ENCODE assay signal across 15 cellular contexts in genomic region chr19:50569938-50570540, GRCh38. TPM values are rescaled to one million over a fixed set of nuclear protein-coding genes. Genes with fewer than 3 reads are reported as not detected.
DNase-seq lines count a peak whose midpoint lies in the region; ATAC-seq, FAIRE-seq and TF ChIP-seq lines count a peak whose summit lies in the region.
"Had no signal": no experiment of that assay in that cellular context is flagged by ENCODE, and none has a peak within 500 bp of the region (broad histone marks: within the 10 kb centered on the region; RNA-seq: fewer than 3 reads in every experiment).

No MANE protein-coding gene starts in this region.

- H3K4me1 Mint-ChIP-seq in natural killer cell treated with Interleukin-12 subunit alpha and Interleukin-12 subunit beta and Interleukin-15 and Interleukin-18, amount 100 ng/mL, for 72 hours (ENCODE audit: low read depth in 2 of 2), result peaks cover 5 to 10% of the 10 kb centered on the region in 2 donors
- H3K4me1 Mint-ChIP-seq in natural killer cell (peaks cover 0 to 14% of the 10 kb centered on the region in 2 donors), chondrocyte (ENCODE audit: low read depth) (no peaks in the 10 kb centered on the region), osteocyte (ENCODE audit: unreplicated experiment) (no peaks in the 10 kb centered on the region)
- H3K4me1 Mint-ChIP-seq: CD14-positive monocyte had no signal

- FAIRE-seq in H54 (lab: Jason Lieb, UNC), result no peak
- FAIRE-seq: HepG2 had no signal

- TF ChIP-seq CTCF in natural killer cell (IDR thresholded peaks at IDR 0.05), result no peak
- no peak for TF ChIP-seq CTCF in chondrocyte (IDR thresholded peaks at IDR 0.05)
- TF ChIP-seq CTCF in osteocyte (IDR thresholded peaks at IDR 0.05), result no peak

- H3K27ac Mint-ChIP-seq in natural killer cell treated with Interleukin-12 subunit alpha and Interleukin-12 subunit beta and Interleukin-15 and Interleukin-18, amount 100 ng/mL, for 72 hours, result no peak overlapping the region
- H3K27ac Mint-ChIP-seq in natural killer cell (no peak overlapping the region), chondrocyte (ENCODE audit: unreplicated experiment) (no peak overlapping the region), osteocyte (ENCODE audit: unreplicated experiment) (no peak overlapping the region)
- H3K27ac Mint-ChIP-seq: CD14-positive monocyte; CD4-positive, alpha-beta memory T cell; H9 had no signal

- no peak for TF ChIP-seq POLR2A in H54 (IDR thresholded peaks at IDR 0.05; ENCODE audit: low read depth, low read length)

- peaks cover 32 to 33% of the 10 kb centered on the region in 2 donors for H3K27me3 Mint-ChIP-seq in natural killer cell treated with Interleukin-12 subunit alpha and Interleukin-12 subunit beta and Interleukin-15 and Interleukin-18, amount 100 ng/mL, for 72 hours
- H3K27me3 Mint-ChIP-seq in natural killer cell (ENCODE audit: low read depth in 2 of 2), result peaks cover 28 to 34% of the 10 kb centered on the region in 2 donors
- H3K27me3 Mint-ChIP-seq in chondrocyte (ENCODE audit: low read depth), result peaks cover 35% of the 10 kb centered on the region
- H3K27me3 Mint-ChIP-seq in osteocyte (ENCODE audit: unreplicated experiment), result peaks cover 28% of the 10 kb centered on the region

- peak; percentile 18 for DNase-seq in natural killer cell treated with Interleukin-12 subunit alpha and Interleukin-12 subunit beta and Interleukin-15 and Interleukin-18, amount 100 ng/mL, for 72 hours (ENCODE audit: low spot score)
- DNase-seq in natural killer cell, result no peak
- DNase-seq in chondrocyte (ENCODE audit: low spot score), result peak; percentile 79
- peak; percentile 47 for DNase-seq in islet precursor cell
- DNase-seq in H54 (ENCODE audit: insufficient read length, low spot score), result no peak
- DNase-seq in osteocyte (ENCODE audit: extremely low spot score, unreplicated experiment), result no peak
- no peak for DNase-seq in dedifferentiated amniotic fluid mesenchymal stem cell (ENCODE audit: extremely low spot score)
- DNase-seq: Calu3; CD4-positive, alpha-beta memory T cell; DMS79 treated with DMSO at 0.1 percent for 48 hours; GF-D8; H9 had no signal

- no peaks in the 10 kb centered on the region for H3K36me3 Mint-ChIP-seq in natural killer cell treated with Interleukin-12 subunit alpha and Interleukin-12 subunit beta and Interleukin-15 and Interleukin-18, amount 100 ng/mL, for 72 hours
- H3K36me3 Mint-ChIP-seq in natural killer cell (no peaks in the 10 kb centered on the region), chondrocyte (ENCODE audit: low read depth) (no peaks in the 10 kb centered on the region), osteocyte (ENCODE audit: unreplicated experiment) (no peaks in the 10 kb centered on the region)
- H3K36me3 Mint-ChIP-seq: CD14-positive monocyte; CD4-positive, alpha-beta memory T cell had no signal

- H3K4me3 Mint-ChIP-seq in natural killer cell treated with Interleukin-12 subunit alpha and Interleukin-12 subunit beta and Interleukin-15 and Interleukin-18, amount 100 ng/mL, for 72 hours, result no peak overlapping the region
- H3K4me3 Mint-ChIP-seq in natural killer cell (no peak overlapping the region), chondrocyte (ENCODE audit: unreplicated experiment) (no peak overlapping the region), osteocyte (ENCODE audit: unreplicated experiment) (no peak overlapping the region)
- H3K4me3 Mint-ChIP-seq: CD4-positive, alpha-beta memory T cell had no signal

- intact Hi-C loops in natural killer cell (cut with micrococcal nuclease), result no loop called here

- ATAC-seq in natural killer cell treated with Interleukin-12 subunit alpha and Interleukin-12 subunit beta and Interleukin-15 and Interleukin-18, amount 100 ng/mL, for 72 hours, result no peak
- no peak for ATAC-seq in natural killer cell
- no peak for ATAC-seq in GM21447 (IDR thresholded peaks at IDR 0.05; ENCODE audit: unreplicated experiment)
- ATAC-seq: HepG2 had no signal

- no peaks in the 10 kb centered on the region for H3K9me3 Mint-ChIP-seq in natural killer cell treated with Interleukin-12 subunit alpha and Interleukin-12 subunit beta and Interleukin-15 and Interleukin-18, amount 100 ng/mL, for 72 hours
- no peaks in the 10 kb centered on the region for H3K9me3 Mint-ChIP-seq in natural killer cell
- H3K9me3 Mint-ChIP-seq in chondrocyte (ENCODE audit: low read depth), result no peaks in the 10 kb centered on the region
- H3K9me3 Mint-ChIP-seq in osteocyte (ENCODE audit: unreplicated experiment), result no peaks in the 10 kb centered on the region
- H3K9me3 Mint-ChIP-seq: CD4-positive, alpha-beta memory T cell had no signal

RNA-seq across cellular contexts. Expression of gene LRRC4B, which starts 1.8 kb away (rescaled TPM):
- total RNA-seq in natural killer cell treated with Interleukin-12 subunit alpha and Interleukin-12 subunit beta and Interleukin-15 and Interleukin-18, amount 100 ng/mL, for 72 hours, result not detected
- not detected for total RNA-seq in natural killer cell
- 0.31 to 1.2 TPM (median 0.52 TPM) in 3 replicates for total RNA-seq in chondrocyte
- total RNA-seq in osteocyte, result 0.11 and 0.52 TPM in 2 replicates
- total RNA-seq: Calu3; CD4-positive, alpha-beta memory T cell; HepG2 had no signal

RNA-seq across cellular contexts. Expression of gene ASPDH, which starts 56.3 kb away (rescaled TPM):
- not detected for total RNA-seq in natural killer cell treated with Interleukin-12 subunit alpha and Interleukin-12 subunit beta and Interleukin-15 and Interleukin-18, amount 100 ng/mL, for 72 hours
- total RNA-seq in natural killer cell, result not detected
- not detected in 3 replicates for total RNA-seq in chondrocyte
- total RNA-seq in osteocyte, result not detected in 2 replicates
- total RNA-seq: Calu3; CD4-positive, alpha-beta memory T cell; H9 had no signal

RNA-seq across cellular contexts. Expression of gene JOSD2, which starts 59.0 kb away (rescaled TPM):
- 10 to 100 TPM; 39.8 to 46.0 TPM for total RNA-seq in natural killer cell treated with Interleukin-12 subunit alpha and Interleukin-12 subunit beta and Interleukin-15 and Interleukin-18, amount 100 ng/mL, for 72 hours
- total RNA-seq in natural killer cell (10 to 100 TPM; 18.8 to 22.0 (median 20.3) TPM), chondrocyte (42.5 to 44.7 TPM (median 43.1 TPM) in 3 replicates), osteocyte (43.7 and 46.9 TPM in 2 replicates)

Comparison
In these comparisons a context has a peak if more than half of its experiments do, and no peak if none do; other contexts are left out.
1. DNase-seq: peak in natural killer cell treated with Interleukin-12 subunit alpha and Interleukin-12 subunit beta and Interleukin-15 and Interleukin-18, amount 100 ng/mL, for 72 hours (single experiment), chondrocyte (single experiment) and islet precursor cell (single experiment); none in natural killer cell (single experiment), H54 (single experiment), osteocyte (single experiment) and dedifferentiated amniotic fluid mesenchymal stem cell (single experiment).